In genomic region chr1:12063141-12064072, GRCh38 we compare ENCODE assay signal across 1 cellular context.
TF ChIP-seq lines count a peak whose summit lies in the region.

TNFRSF8 (plus strand) TSS chr1:12063303; CDS start chr1:12063599, 296 bp downstream.

TF ChIP-seq in HepG2, 621 proteins besides CTCF, POLR2A, EP300 and RAD21 (continued from another document):
- TF ChIP-seq DDIT3 (CRISPR knock-in tag; IDR thresholded peaks at IDR 0.05) (no peak), TAF1 (CRISPR knock-in tag; IDR thresholded peaks at IDR 0.05) (no peak), HHEX (CRISPR knock-in tag; IDR thresholded peaks at IDR 0.05) (no peak), ZNF710 (CRISPR knock-in tag; IDR thresholded peaks at IDR 0.05; ENCODE audit: borderline replicate concordance) (no peak)
